Comparison of ENCODE assay signal across 8 cellular contexts in genomic region chr2:54634564-54635511, GRCh38.
A peak's percentile ranks its signal among the peaks of the same experiment; 100 is the strongest.
DNase-seq lines count a peak whose midpoint lies in the region; ATAC-seq, FAIRE-seq and TF ChIP-seq lines count a peak whose summit lies in the region.

No MANE protein-coding gene starts in this region.

- in situ Hi-C loops in Caki2 (cut with HindIII; ENCODE audit: low pct_unique_long_range_greater_than_20kb, low sequenced_read_pairs), result no loop called here

- H3K9me3 ChIP-seq in iPS-18a (ENCODE audit: control insufficient read depth, low read depth, low read length) (no peaks in the 10 kb centered on the region), suprapubic skin (no peaks in the 10 kb centered on the region)

- H3K27ac ChIP-seq in angular gyrus (ENCODE audit: low read depth, low read length), result peak overlapping the region; percentile 32
- peak overlapping the region; percentile 7 for H3K27ac ChIP-seq in iPS-18a (ENCODE audit: low read length)
- H3K27ac ChIP-seq in suprapubic skin, result peak overlapping the region; percentile 72

- H3K9ac ChIP-seq in iPS-18a (ENCODE audit: low read length), result no peak overlapping the region

- no peak overlapping the region for H3K4me3 ChIP-seq in iPS-18a (ENCODE audit: low read length)
- no peak overlapping the region for H3K4me3 ChIP-seq in suprapubic skin

- H3K4me1 ChIP-seq in iPS-18a (ENCODE audit: control insufficient read depth, low read depth, low read length) (peaks cover 13% of the 10 kb centered on the region), suprapubic skin (peaks cover 24% of the 10 kb centered on the region)

- no peak for TF ChIP-seq CTCF in suprapubic skin (IDR thresholded peaks at IDR 0.05)

- TF ChIP-seq POLR2A in suprapubic skin (IDR thresholded peaks at IDR 0.05), result no peak

- no peak for FAIRE-seq in urothelium cell line (lab: Jason Lieb, UNC)

- H3K27me3 ChIP-seq in iPS-18a (ENCODE audit: control insufficient read depth, insufficient read depth, low read length), result no peaks in the 10 kb centered on the region
- no peaks in the 10 kb centered on the region for H3K27me3 ChIP-seq in suprapubic skin

- TF ChIP-seq EP300 in suprapubic skin (IDR thresholded peaks at IDR 0.05), result no peak

- H3K36me3 ChIP-seq in iPS-18a (ENCODE audit: control insufficient read depth, low read depth, low read length) (peaks cover 80% of the 10 kb centered on the region), suprapubic skin (peaks cover 65% of the 10 kb centered on the region)

- peak; percentile 68 for ATAC-seq in GM19463 (IDR thresholded peaks at IDR 0.05; ENCODE audit: unreplicated experiment)
- peak; percentile 73 for ATAC-seq in HG03520 (IDR thresholded peaks at IDR 0.05; ENCODE audit: unreplicated experiment)

- DNase-seq in Caki2 (ENCODE audit: low read depth) (peak; percentile 84), suprapubic skin (ENCODE audit: low spot score in 2 of 2) (no peak), urothelium cell line (ENCODE audit: low spot score) (no peak), NCI-H345 (lab: John Stamatoyannopoulos, UW) (no peak)

- 67% methylated on average over 16 of the region's 16 CpGs for WGBS in suprapubic skin

Comparison
In these comparisons a context has a peak if more than half of its experiments do, and no peak if none do; other contexts are left out.
1. H3K27ac ChIP-seq: peak in every context shown above with its lines; median percentile 72 in suprapubic skin; 32 in angular gyrus; 7 in iPS-18a.